ENCODE assay signal across 8 cellular contexts in genomic region chr19:13880059-13880672, GRCh38. TPM values are rescaled to one million over a fixed set of nuclear protein-coding genes. Genes with fewer than 3 reads are reported as not detected.
DNase-seq lines count a peak whose midpoint lies in the region; FAIRE-seq and TF ChIP-seq lines count a peak whose summit lies in the region.

No MANE protein-coding gene starts in this region.

- 0 out of 2 replicates have a peak overlapping the region, but pooled peaks have one; percentile 55 for H2BK15ac ChIP-seq in H1 (ENCODE audit: low read length)
- peak overlapping the region; percentile 39 for H2BK15ac ChIP-seq in mesendoderm (replicated peaks; ENCODE audit: low read depth)

- H3K79me2 ChIP-seq in H1 (ENCODE audit: control insufficient read depth in 1 of 2, insufficient read depth in 2 of 2, low read length in 2 of 2) (no peaks in the 10 kb centered on the region), mesendoderm (ENCODE audit: control insufficient read depth, insufficient read depth, low read length) (no peaks in the 10 kb centered on the region)

- TF ChIP-seq CTCF in GM20000 (IDR thresholded peaks at IDR 0.05; ENCODE audit: extremely low read depth, missing control alignments) (peak; percentile 96), H1 (IDR thresholded peaks at IDR 0.05; ENCODE audit: control extremely low read depth in 1 of 3, insufficient read depth in 1 of 3, low read depth in 1 of 3, low read length in 3 of 3) (peak; percentile 78 to 99 (median 99))

- H2BK120ac ChIP-seq in H1 (replicated peaks; ENCODE audit: low read depth, low read length) (no peak overlapping the region), mesendoderm (ENCODE audit: low read depth, low read length) (peak overlapping the region; percentile 52)

- CTCF ChIA-PET in H1 (lab: Charles Lee; ENCODE audit: partially characterized antibody): interaction anchor here (0.6 to 8.7 kb wide), 55 partner anchors 9 to 386 kb away, joined by 3 to 76 read pairs (median 4); partner anchors contain the start of genes ASF1B, BRME1, CC2D1A and DCAF15

- H3K27ac ChIP-seq in H1 (ENCODE audit: low read depth, low read length) (0 out of 2 replicates have a peak overlapping the region, but pooled peaks have one; percentile 43), mesendoderm (ENCODE audit: low read depth, low read length) (peak overlapping the region; percentile 54)

- peak overlapping the region; percentile 29 for H4K91ac ChIP-seq in H1 (replicated peaks; ENCODE audit: insufficient read length, low read length)

- H3K79me1 ChIP-seq in H1 (ENCODE audit: low read depth, low read length): no peaks in the 10 kb centered on the region
- no peaks in the 10 kb centered on the region for H3K79me1 ChIP-seq in mesendoderm (ENCODE audit: low read length)

- H3K14ac ChIP-seq in H1 (ENCODE audit: insufficient read length): no peak overlapping the region

- FAIRE-seq in HTR-8/SVneo (lab: Jason Lieb, UNC) (peak; percentile 90), H1 (lab: Jason Lieb, UNC) (peak; percentile 58)

- H3K23me2 ChIP-seq in H1 (ENCODE audit: low read depth, low read length): no peaks in the 10 kb centered on the region

- TF ChIP-seq EP300 in H1 (IDR thresholded peaks at IDR 0.05; ENCODE audit: borderline replicate concordance in 1 of 2, low read depth in 2 of 2, low read length in 2 of 2): peak in 1 of 2 experiments; percentile 80; a peak in 1 of 3 replicates

- no peaks in the 10 kb centered on the region for H3K9me3 ChIP-seq in H1 (ENCODE audit: insufficient read depth in 2 of 2, low read depth in 1 of 2, low read length in 1 of 2)

- no peak overlapping the region for H2AFZ ChIP-seq in H1 (ENCODE audit: low read length)

- 0 out of 3 replicates have a peak, but pooled peaks of 1 of the 2 experiments have one; percentile 25 for TF ChIP-seq POLR2A in H1 (IDR thresholded peaks at IDR 0.05; ENCODE audit: control extremely low read depth in 1 of 2, low read depth in 2 of 2, low read length in 2 of 2)

- peak overlapping the region; percentile 71; the same call in 1 of the 2 replicates for H2BK5ac ChIP-seq in H1 (ENCODE audit: low read depth, low read length)
- peak overlapping the region; percentile 12 for H2BK5ac ChIP-seq in mesendoderm (ENCODE audit: low read length)

- H3K23ac ChIP-seq in H1 (ENCODE audit: insufficient read length) (no peak overlapping the region), mesendoderm (ENCODE audit: low read length) (no peak overlapping the region)

- H3K4me3 ChIP-seq in H1 (ENCODE audit: extremely low read depth in 1 of 4, insufficient read depth in 2 of 4, low read depth in 3 of 4, low read length in 4 of 4): peak overlapping the region in 3 of 4 experiments; percentile 10 to 48 (median 11); a peak in 3 of 8 replicates
- no peak overlapping the region for H3K4me3 ChIP-seq in mesendoderm (ENCODE audit: low read length)

- POLR2A ChIA-PET in H1 (lab: Charles Lee; ENCODE audit: partially characterized antibody): interaction anchor here (0.6 to 3.3 kb wide), 13 partner anchors 15 to 271 kb away, joined by 3 to 13 read pairs (median 4); partner anchors contain the start of genes BRME1, C19orf53, CC2D1A and DCAF15

- H4K5ac ChIP-seq in H1 (ENCODE audit: insufficient read length, low read depth, low read length): peak overlapping the region; percentile 18
- H4K5ac ChIP-seq in mesendoderm (ENCODE audit: low read length): no peak overlapping the region

- 8% methylated on average over 29 of the region's 30 CpGs; no CpG with 5 or more reads in 1 of the 2 experiments for WGBS in H1 (ENCODE audit: extremely low coverage in 1 of 2, insufficient coverage in 1 of 2, insufficient read length in 1 of 2, insufficient replicate concordance in 2 of 2, low coverage in 1 of 2, low lambda C conversion rate in 2 of 2, missing lambda C conversion rate in 1 of 2), 2 experiments
- WGBS in mesendoderm (ENCODE audit: extremely low coverage, insufficient coverage, low lambda C conversion rate): no CpG with 5 or more reads among the region's 30 CpGs

- H3K27me3 ChIP-seq in H1 (replicated peaks in 1 of 4; ENCODE audit: control insufficient read depth in 3 of 4, extremely low read depth in 1 of 4, insufficient read depth in 3 of 4, low read length in 3 of 4) (peaks cover 6 to 24% (median 14%) of the 10 kb centered on the region in 4 experiments), mesendoderm (ENCODE audit: insufficient read depth, low read length, poor library complexity) (no peaks in the 10 kb centered on the region)

- no peaks in the 10 kb centered on the region for H4K20me1 ChIP-seq in H1 (replicated peaks in 1 of 2; ENCODE audit: control insufficient read depth in 1 of 2, insufficient read depth in 2 of 2, low read length in 2 of 2)

- H4K8ac ChIP-seq in H1 (ENCODE audit: extremely low read depth, insufficient read depth, low read length) (peak overlapping the region; percentile 75; the same call in 1 of the 2 replicates), mesendoderm (ENCODE audit: low read depth, low read length) (no peak overlapping the region)

- H3K18ac ChIP-seq in H1 (ENCODE audit: extremely low read depth, low read length) (peak overlapping the region; percentile 88), mesendoderm (ENCODE audit: low read length) (peak overlapping the region; percentile 89)

- H3K4ac ChIP-seq in H1 (replicated peaks; ENCODE audit: insufficient read length, low read depth, low read length) (no peak overlapping the region), mesendoderm (ENCODE audit: low read depth, low read length) (peak overlapping the region; percentile 50)

- peak overlapping the region in 2 of 4 experiments; percentile 9 to 26; a peak in 1 of 7 replicates for H3K9ac ChIP-seq in H1 (replicated peaks in 1 of 4; ENCODE audit: extremely low read depth in 1 of 4, low read depth in 3 of 4, low read length in 3 of 4)
- peak overlapping the region; percentile 42 for H3K9ac ChIP-seq in mesendoderm (ENCODE audit: low read length)

- H3K4me2 ChIP-seq in H1 (ENCODE audit: insufficient read depth in 1 of 2, low read depth in 2 of 2, low read length in 2 of 2) (peak overlapping the region; percentile 1 to 68; a peak in 3 of 4 replicates), mesendoderm (ENCODE audit: low read length) (peak overlapping the region; percentile 16)

- H2BK12ac ChIP-seq in H1 (ENCODE audit: low read depth, low read length): peak overlapping the region; percentile 69; the same call in 1 of the 2 replicates

- H3K56ac ChIP-seq in H1 (replicated peaks; ENCODE audit: insufficient read length, low read depth, low read length): no peak overlapping the region
- H3K56ac ChIP-seq in mesendoderm (ENCODE audit: low read length): peak overlapping the region; percentile 82

- peak overlapping the region; percentile 38; the same call in 1 of the 2 replicates for H2BK20ac ChIP-seq in H1 (ENCODE audit: low read length)

- TF ChIP-seq RAD21 in H1 (IDR thresholded peaks at IDR 0.05 in 1 of 2, conservative IDR thresholded peaks at IDR 0.05 in 1 of 2; ENCODE audit: low read depth in 2 of 2, low read length in 2 of 2): peak; percentile 98 to 99

- H3K36me3 ChIP-seq in H1 (ENCODE audit: control insufficient read depth in 2 of 4, insufficient read depth in 4 of 4, low read length in 3 of 4) (no peaks in the 10 kb centered on the region), mesendoderm (ENCODE audit: control insufficient read depth, insufficient read depth, low read length) (no peaks in the 10 kb centered on the region)

- DNase-seq in COLO829 (ENCODE audit: low spot score): peak; percentile 89
- DNase-seq in GM20000 (ENCODE audit: low spot score): peak; percentile 97
- peak; percentile 98 for DNase-seq in HTR-8/SVneo (ENCODE audit: insufficient read length, low spot score)
- DNase-seq in NOMO-1 (lab: John Stamatoyannopoulos, UW; ENCODE audit: unreplicated experiment in 2 of 2): peak; percentile 96 to 97
- DNase-seq in activated CD8-positive, alpha-beta memory T cell treated with anti-CD3 and anti-CD28 coated beads for 48 hours (ENCODE audit: low read depth in 2 of 3, low spot score in 2 of 3): peak; percentile 98 to 99 (median 98)
- DNase-seq in H1 (ENCODE audit: low read depth in 1 of 2, low spot score in 2 of 2): peak; percentile 90 to 100
- DNase-seq in mesendoderm: peak; percentile 96
- DNase-seq in stimulated activated CD8-positive, alpha-beta memory T cell treated with anti-CD3 and anti-CD28 coated beads, Interleukin-15, amount 100 ng/mL, for 1 hour (ENCODE audit: low read depth): peak; percentile 99

- H2AK5ac ChIP-seq in H1 (ENCODE audit: low read depth, low read length): no peak overlapping the region
- no peak overlapping the region for H2AK5ac ChIP-seq in mesendoderm (ENCODE audit: low read length)

- H3K4me1 ChIP-seq in H1 (replicated peaks in 1 of 4; ENCODE audit: control insufficient read depth in 3 of 4, insufficient read depth in 4 of 4, low read length in 3 of 4) (peaks cover 6 to 23% (median 16%) of the 10 kb centered on the region in 4 experiments), mesendoderm (ENCODE audit: control insufficient read depth, low read depth, low read length) (peaks cover 6% of the 10 kb centered on the region)

RNA-seq across cellular contexts. Expression of gene NANOS3, which starts 3.2 kb away (rescaled TPM):
- not detected in 2 replicates for total RNA-seq in H1 (2021; fragmentation: NEBNext Ultra II Directional; extraction: Animal tissue kit (Norgen Biotek cat#: 25700))
- 0.14 and 0.62 TPM in 2 replicates for polyA plus RNA-seq in H1 (2011; rRNA removed)
- polyA plus RNA-seq in H1 (2011; cell fraction: cytosol; rRNA removed): not detected
- polyA plus RNA-seq in H1 (2011; cell fraction: nucleus; rRNA removed): not detected
- polyA plus RNA-seq in H1 (2012, experiment 1 of 2): 0.69 to 0.83 TPM in 2 of 4 replicates, not detected in the others
- polyA plus RNA-seq in H1 (2012, experiment 2 of 2): not detected
- polyA plus RNA-seq in H1 (2013, experiment 1 of 2): 1.2 TPM
- polyA plus RNA-seq in H1 (2013, experiment 2 of 2): 1.3 TPM
- not detected in 2 replicates for polyA minus RNA-seq in H1 (2011; rRNA and poly(A)+ RNA removed)
- not detected for polyA minus RNA-seq in H1 (2011; cell fraction: cytosol; rRNA and poly(A)+ RNA removed)
- not detected for polyA minus RNA-seq in H1 (2011; cell fraction: nucleus; rRNA and poly(A)+ RNA removed)
- 1.2 TPM for polyA plus RNA-seq in mesendoderm (2013, experiment 1 of 2)
- 0.85 TPM for polyA plus RNA-seq in mesendoderm (2013, experiment 2 of 2)

RNA-seq across cellular contexts. Expression of gene BRME1, which starts 25.8 kb away (rescaled TPM):
- total RNA-seq in H1 (2021; fragmentation: NEBNext Ultra II Directional; extraction: Animal tissue kit (Norgen Biotek cat#: 25700)): 4.6 and 4.7 TPM in 2 replicates
- polyA plus RNA-seq in H1 (2011; rRNA removed): 4.6 and 6.0 TPM in 2 replicates
- polyA plus RNA-seq in H1 (2011; cell fraction: cytosol; rRNA removed): 5.2 TPM
- polyA plus RNA-seq in H1 (2011; cell fraction: nucleus; rRNA removed): 12.9 TPM
- 2.8 to 5.0 TPM (median 3.9 TPM) in 4 replicates for polyA plus RNA-seq in H1 (2012, experiment 1 of 2)
- 3.1 TPM for polyA plus RNA-seq in H1 (2012, experiment 2 of 2)
- polyA plus RNA-seq in H1 (2013, experiment 1 of 2): 3.8 TPM
- polyA plus RNA-seq in H1 (2013, experiment 2 of 2): 3.4 TPM
- 2.5 and 3.4 TPM in 2 replicates for polyA minus RNA-seq in H1 (2011; rRNA and poly(A)+ RNA removed)
- 3.8 TPM for polyA minus RNA-seq in H1 (2011; cell fraction: cytosol; rRNA and poly(A)+ RNA removed)
- 7.3 TPM for polyA minus RNA-seq in H1 (2011; cell fraction: nucleus; rRNA and poly(A)+ RNA removed)
- polyA plus RNA-seq in mesendoderm (2013, experiment 1 of 2): 2.2 TPM
- 1.8 TPM for polyA plus RNA-seq in mesendoderm (2013, experiment 2 of 2)

RNA-seq across cellular contexts. Expression of gene CC2D1A, which starts 25.8 kb away (rescaled TPM):
- 33.0 and 36.4 TPM in 2 replicates for total RNA-seq in H1 (2021; fragmentation: NEBNext Ultra II Directional; extraction: Animal tissue kit (Norgen Biotek cat#: 25700))
- polyA plus RNA-seq in H1 (2011; rRNA removed): 12.5 and 20.5 TPM in 2 replicates
- 17.1 TPM for polyA plus RNA-seq in H1 (2011; cell fraction: cytosol; rRNA removed)
- 71.1 TPM for polyA plus RNA-seq in H1 (2011; cell fraction: nucleus; rRNA removed)
- polyA plus RNA-seq in H1 (2012, experiment 1 of 2): 20.2 to 39.2 TPM (median 31.7 TPM) in 4 replicates
- polyA plus RNA-seq in H1 (2012, experiment 2 of 2): 21.2 TPM
- polyA plus RNA-seq in H1 (2013, experiment 1 of 2): 17.9 TPM
- polyA plus RNA-seq in H1 (2013, experiment 2 of 2): 16.1 TPM
- polyA minus RNA-seq in H1 (2011; rRNA and poly(A)+ RNA removed): 15.8 and 22.9 TPM in 2 replicates
- 17.1 TPM for polyA minus RNA-seq in H1 (2011; cell fraction: cytosol; rRNA and poly(A)+ RNA removed)
- polyA minus RNA-seq in H1 (2011; cell fraction: nucleus; rRNA and poly(A)+ RNA removed): 19.3 TPM
- 12.2 TPM for polyA plus RNA-seq in mesendoderm (2013, experiment 1 of 2)
- 12.1 TPM for polyA plus RNA-seq in mesendoderm (2013, experiment 2 of 2)

RNA-seq across cellular contexts. Expression of gene PODNL1, which starts 58.1 kb away (rescaled TPM):
- total RNA-seq in H1 (2021; fragmentation: NEBNext Ultra II Directional; extraction: Animal tissue kit (Norgen Biotek cat#: 25700)): 0.75 and 1.5 TPM in 2 replicates
- polyA plus RNA-seq in H1 (2011; rRNA removed): 1.0 and 2.3 TPM in 2 replicates
- polyA plus RNA-seq in H1 (2011; cell fraction: cytosol; rRNA removed): 1.8 TPM
- polyA plus RNA-seq in H1 (2011; cell fraction: nucleus; rRNA removed): 2.7 TPM
- polyA plus RNA-seq in H1 (2012, experiment 1 of 2): 0.61 to 2.0 TPM (median 1.5 TPM) in 4 replicates
- 1.7 TPM for polyA plus RNA-seq in H1 (2012, experiment 2 of 2)
- 0.18 TPM for polyA plus RNA-seq in H1 (2013, experiment 1 of 2)
- 0.68 TPM for polyA plus RNA-seq in H1 (2013, experiment 2 of 2)
- polyA minus RNA-seq in H1 (2011; rRNA and poly(A)+ RNA removed): 0.22 TPM in 1 of 2 replicates, not detected in the other
- not detected for polyA minus RNA-seq in H1 (2011; cell fraction: cytosol; rRNA and poly(A)+ RNA removed)
- polyA minus RNA-seq in H1 (2011; cell fraction: nucleus; rRNA and poly(A)+ RNA removed): 1.2 TPM
- 0.21 TPM for polyA plus RNA-seq in mesendoderm (2013, experiment 1 of 2)
- 0.25 TPM for polyA plus RNA-seq in mesendoderm (2013, experiment 2 of 2)
